ENCODE assay signal across 15 cellular contexts in genomic region chr7:600149-600814, GRCh38.
DNase-seq lines count a peak whose midpoint lies in the region; ATAC-seq and TF ChIP-seq lines count a peak whose summit lies in the region.
"Had no signal": no experiment of that assay in that cellular context is flagged by ENCODE, and none has a peak within 500 bp of the region (broad histone marks: within the 10 kb centered on the region; RNA-seq: fewer than 3 reads in every experiment).

No MANE protein-coding gene starts in this region.

- H3K4me3 Mint-ChIP-seq in activated T-cell treated with anti-CD3 and anti-CD28 coated beads, Interleukin-2, amount 50 U/mL, for 4 hours = peak overlapping the region; percentile 55
- H3K4me3 Mint-ChIP-seq in H9 = no peak overlapping the region
- H3K4me3 Mint-ChIP-seq in chondrocyte (ENCODE audit: unreplicated experiment) = no peak overlapping the region
- H3K4me3 Mint-ChIP-seq in Calu3 (ENCODE audit: low read depth, unreplicated experiment) = no peak overlapping the region
- H3K4me3 Mint-ChIP-seq: mesothelial cell of epicardium had no signal

- no peak overlapping the region for H2BK120ac ChIP-seq in H9 (ENCODE audit: low read depth, low read length, poor library complexity, severe bottlenecking)

- H3K23me2 ChIP-seq in H9 (ENCODE audit: insufficient read length, low read depth, low read length, poor library complexity, severe bottlenecking) = peaks cover 2% of the 10 kb centered on the region

- H3K9me3 Mint-ChIP-seq in activated T-cell treated with anti-CD3 and anti-CD28 coated beads, Interleukin-2, amount 50 U/mL, for 4 hours = peaks cover 7% of the 10 kb centered on the region
- H3K9me3 Mint-ChIP-seq in H9 = no peaks in the 10 kb centered on the region
- H3K9me3 Mint-ChIP-seq in chondrocyte (ENCODE audit: low read depth) = peaks cover 2% of the 10 kb centered on the region
- H3K9me3 Mint-ChIP-seq in Calu3 (ENCODE audit: low read depth, unreplicated experiment) = no peaks in the 10 kb centered on the region
- H3K9me3 Mint-ChIP-seq: mesothelial cell of epicardium had no signal

- no peak overlapping the region for H3K4me3 ChIP-seq in spleen

- intact Hi-C loops in spleen (cut with DNase I; ENCODE audit: low total_unique reads) = no loop called here
- intact Hi-C loops in Calu3 (cut with micrococcal nuclease; ENCODE audit: unreplicated experiment) = no loop called here

- H3K23ac ChIP-seq in H9 (ENCODE audit: insufficient read length, low read depth, low read length) = no peak overlapping the region

- no peak for ATAC-seq in activated T-cell treated with anti-CD3 and anti-CD28 coated beads, Interleukin-2, amount 50 U/mL, for 4 hours
- no peak for ATAC-seq in HG03520 (IDR thresholded peaks at IDR 0.05; ENCODE audit: unreplicated experiment)

- no peak overlapping the region for H2AFZ ChIP-seq in H9 (ENCODE audit: low read length)

- H2BK12ac ChIP-seq in H9 (ENCODE audit: insufficient read length, low read depth, low read length) = no peak overlapping the region

- H3K4me1 ChIP-seq in H9 (ENCODE audit: insufficient read depth, low read length) (no peaks in the 10 kb centered on the region), spleen (peaks cover 30 to 61% (median 50%) of the 10 kb centered on the region in 6 donors)

- H3K14ac ChIP-seq in H9 (ENCODE audit: insufficient read depth, low read length) = no peak overlapping the region

- no peak overlapping the region for H4K5ac ChIP-seq in H9 (ENCODE audit: insufficient read length, low read depth, low read length)

- no peak for TF ChIP-seq POLR2A in spleen (IDR thresholded peaks at IDR 0.05)

- DNase-seq in activated T-cell treated with anti-CD3 and anti-CD28 coated beads, Interleukin-2, amount 50 U/mL, for 4 hours = no peak
- no peak for DNase-seq in activated T-cell treated with anti-CD3 and anti-CD28 coated beads, Interleukin-2, amount 50 U/mL, for 1 hour
- DNase-seq in H9 (no peak), chondrocyte (ENCODE audit: low spot score) (peak; percentile 66), spleen (peak; percentile 74), Calu3 (no peak)
- no peak for DNase-seq in effector CD4-positive, alpha-beta T cell
- DNase-seq: NCI-H2081 treated with DMSO at 0.1 percent for 48 hours; NCI-H526 treated with DMSO at 0.1 percent for 48 hours; occipital lobe; OCI-M1; stimulated activated CD4-positive, alpha-beta T cell treated with anti-CD3 and anti-CD28 coated beads, Interleukin-4, amount 100 ng/mL, for 24 hours; trophoblast cell had no signal

- no peak overlapping the region for H3K56ac ChIP-seq in H9 (ENCODE audit: insufficient read length, low read depth, low read length)

- H3K27me3 Mint-ChIP-seq in activated T-cell treated with anti-CD3 and anti-CD28 coated beads, Interleukin-2, amount 50 U/mL, for 4 hours (ENCODE audit: low read depth) = no peaks in the 10 kb centered on the region
- H3K27me3 Mint-ChIP-seq in H9 (ENCODE audit: low read depth) (no peaks in the 10 kb centered on the region), chondrocyte (ENCODE audit: low read depth) (no peaks in the 10 kb centered on the region), Calu3 (ENCODE audit: unreplicated experiment) (peaks cover 30% of the 10 kb centered on the region)

- no peaks in the 10 kb centered on the region for H3K79me1 ChIP-seq in H9 (ENCODE audit: insufficient read depth, low read depth, low read length, poor library complexity, severe bottlenecking)

- H3K4me1 Mint-ChIP-seq in activated T-cell treated with anti-CD3 and anti-CD28 coated beads, Interleukin-2, amount 50 U/mL, for 4 hours (ENCODE audit: low read depth) = peaks cover 59% of the 10 kb centered on the region
- peaks cover 14 to 17% of the 10 kb centered on the region in 2 experiments for H3K4me1 Mint-ChIP-seq in H9
- H3K4me1 Mint-ChIP-seq in chondrocyte (ENCODE audit: low read depth) = peaks cover 37% of the 10 kb centered on the region
- H3K4me1 Mint-ChIP-seq in Calu3 (ENCODE audit: low read depth, unreplicated experiment) = no peaks in the 10 kb centered on the region

- H4K91ac ChIP-seq in H9 (ENCODE audit: insufficient read length, low read depth, low read length) = no peak overlapping the region

- no peaks in the 10 kb centered on the region for H3K27me3 ChIP-seq in H9 (ENCODE audit: insufficient read depth, low read length)
- no peaks in the 10 kb centered on the region for H3K27me3 ChIP-seq in spleen (replicated peaks in 1 of 7)

- no peak overlapping the region for H4K8ac ChIP-seq in H9 (replicated peaks; ENCODE audit: insufficient read length, low read depth, low read length)

- H3K27ac Mint-ChIP-seq in H9 = peak overlapping the region; percentile 23 to 89 (median 70); a peak in 4 of 7 replicates
- H3K27ac Mint-ChIP-seq in chondrocyte (ENCODE audit: unreplicated experiment) = no peak overlapping the region
- no peak overlapping the region for H3K27ac Mint-ChIP-seq in Calu3 (ENCODE audit: unreplicated experiment)
- H3K27ac Mint-ChIP-seq: mesothelial cell of epicardium had no signal

- peaks cover 19% of the 10 kb centered on the region for H3K36me3 Mint-ChIP-seq in activated T-cell treated with anti-CD3 and anti-CD28 coated beads, Interleukin-2, amount 50 U/mL, for 4 hours (ENCODE audit: insufficient read depth)
- H3K36me3 Mint-ChIP-seq in H9 (ENCODE audit: insufficient read depth in 1 of 3, low read depth in 3 of 3) = peaks cover 3 to 8% (median 7%) of the 10 kb centered on the region in 3 experiments
- no peaks in the 10 kb centered on the region for H3K36me3 Mint-ChIP-seq in chondrocyte (ENCODE audit: low read depth)
- peaks cover 22% of the 10 kb centered on the region for H3K36me3 Mint-ChIP-seq in Calu3 (ENCODE audit: insufficient read depth, unreplicated experiment)

- H3K18ac ChIP-seq in H9 (ENCODE audit: insufficient read length, low read depth, low read length) = no peak overlapping the region

- TF ChIP-seq CTCF in H9 (conservative IDR thresholded peaks at IDR 0.05) (no peak), chondrocyte (IDR thresholded peaks at IDR 0.05) (no peak), spleen (IDR thresholded peaks at IDR 0.05 in 8 of 11, conservative IDR thresholded peaks at IDR 0.05 in 3 of 11) (no peak), Calu3 (IDR thresholded peaks at IDR 0.05; ENCODE audit: unreplicated experiment) (no peak)

- H3K79me2 ChIP-seq in H9 (ENCODE audit: insufficient read depth, low read length) = no peaks in the 10 kb centered on the region

- CTCF ChIA-PET in Calu3 (lab: Charles Lee) = no interaction called here

- peaks cover 0 to 14% (median 2%) of the 10 kb centered on the region in 6 donors for H3K36me3 ChIP-seq in spleen

- no peak overlapping the region for H3K27ac ChIP-seq in H9 (ENCODE audit: insufficient read length, low read depth, low read length)
- H3K27ac ChIP-seq in spleen = peak overlapping the region in 6 of 8 donors; percentile 89 to 97 (median 93)

- H3K9me3 ChIP-seq in H9 (ENCODE audit: control insufficient read depth, low read depth, low read length) (no peaks in the 10 kb centered on the region), spleen (peaks cover 0 to 9% (median 2%) of the 10 kb centered on the region in 8 donors)

- H2BK15ac ChIP-seq in H9 (ENCODE audit: low read depth, low read length) = no peak overlapping the region

- peaks cover 9% of the 10 kb centered on the region for H4K20me1 ChIP-seq in H9 (ENCODE audit: control insufficient read depth, insufficient read depth, insufficient read length)

- H2BK20ac ChIP-seq in H9 (ENCODE audit: low read depth, low read length, poor library complexity, severe bottlenecking) = no peak overlapping the region

- no TSS peak for BruUV-seq in Calu3 (replicated peaks; lab: Mats Ljungman, UMichigan)

- no peak overlapping the region for H3K4ac ChIP-seq in H9 (ENCODE audit: low read depth, low read length)

- no peak overlapping the region for H2BK5ac ChIP-seq in H9 (ENCODE audit: insufficient read length, low read length)

- H3K9ac ChIP-seq in H9 (ENCODE audit: extremely low read depth, insufficient read length, low read length) = no peak overlapping the region

- no peak overlapping the region for H3T11ph ChIP-seq in H9 (ENCODE audit: low read length)

- H2AK5ac ChIP-seq in H9 (ENCODE audit: insufficient read length, low read length) = no peak overlapping the region

- H3K4me2 ChIP-seq in H9 (ENCODE audit: insufficient read depth, insufficient read length, low read length) = no peak overlapping the region

- WGBS in H9 (ENCODE audit: extremely low coverage, insufficient read length, low lambda C conversion rate) = no CpG with 5 or more reads among the region's 27 CpGs
- WGBS in spleen, 5 donors = 82 to 94% (median 89%) methylated on average over 27 of the region's 27 CpGs

Comparison
In these comparisons a context has a peak if more than half of its experiments do, and no peak if none do; other contexts are left out.
1. DNase-seq: peak in chondrocyte (single experiment) and spleen (single experiment); none in activated T-cell treated with anti-CD3 and anti-CD28 coated beads, Interleukin-2, amount 50 U/mL, for 4 hours (single experiment), activated T-cell treated with anti-CD3 and anti-CD28 coated beads, Interleukin-2, amount 50 U/mL, for 1 hour (single experiment), H9 (single experiment), effector CD4-positive, alpha-beta T cell (single experiment) and Calu3 (single experiment).
2. H3K27ac Mint-ChIP-seq: peak in H9 (3 of 3); none in chondrocyte (single experiment) and Calu3 (single experiment).